ENCODE assay signal across 1 cellular context in genomic region chr1:101474039-101474665, GRCh38.
TF ChIP-seq lines count a peak whose summit lies in the region.

No MANE protein-coding gene starts in this region.

TF ChIP-seq in GM23338, 12 proteins besides CTCF, POLR2A, EP300 and RAD21 (continued from another document):
- TF ChIP-seq ZNF462 (CRISPR knock-in tag; IDR thresholded peaks at IDR 0.05) (no peak), JUNB (IDR thresholded peaks at IDR 0.05; ENCODE audit: unreplicated experiment) (no peak), ZNF331 (CRISPR knock-in tag; IDR thresholded peaks at IDR 0.05; ENCODE audit: low read depth) (no peak)
